ENCODE assay signal across 14 cellular contexts in the genomic region with DNA sequence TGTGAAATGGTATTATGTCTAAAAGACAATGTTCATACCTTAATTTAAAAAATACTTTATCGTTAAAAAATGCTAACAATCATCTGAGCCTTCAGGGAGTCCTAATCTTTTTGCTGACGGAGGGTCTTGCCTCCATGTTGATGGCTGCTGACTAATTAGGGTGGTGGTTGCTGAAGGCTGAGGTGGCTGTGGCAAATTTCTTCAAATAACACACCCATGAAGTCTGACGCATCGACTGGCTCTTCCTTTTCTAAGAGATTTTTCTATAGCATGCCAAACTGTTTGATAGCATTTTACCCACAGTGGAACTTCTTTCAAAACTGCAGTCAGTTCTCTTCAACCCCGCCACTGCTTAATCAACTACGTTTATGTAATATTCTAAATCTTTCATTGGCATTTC. TPM values are rescaled to one million over a fixed set of nuclear protein-coding genes. Genes with fewer than 3 reads are reported as not detected.
DNase-seq lines count a peak whose midpoint lies in the region; ATAC-seq, FAIRE-seq and TF ChIP-seq lines count a peak whose summit lies in the region.
"Had no signal": no experiment of that assay in that cellular context is flagged by ENCODE, and none has a peak within 500 bp of the region (broad histone marks: within the 10 kb centered on the region; RNA-seq: fewer than 3 reads in every experiment).

No MANE protein-coding gene starts in this region.

- peak overlapping the region in 3 of 4 donors; percentile 32 to 73 (median 69) for H3K27ac ChIP-seq in esophagus squamous epithelium
- H3K27ac ChIP-seq: 22Rv1 had no signal

- no peak for TF ChIP-seq POLR2A in esophagus squamous epithelium (IDR thresholded peaks at IDR 0.05)

- H3K27me3 Mint-ChIP-seq in natural killer cell (ENCODE audit: low read depth in 2 of 2), result no peaks in the 10 kb centered on the region
- H3K27me3 Mint-ChIP-seq in natural killer cell treated with Interleukin-12 subunit alpha and Interleukin-12 subunit beta and Interleukin-15 and Interleukin-18, amount 100 ng/mL, for 72 hours, result no peaks in the 10 kb centered on the region
- H3K27me3 Mint-ChIP-seq: CD4-positive, CD25-positive, alpha-beta regulatory T cell had no signal

- no peaks in the 10 kb centered on the region for H3K9me3 Mint-ChIP-seq in natural killer cell
- no peaks in the 10 kb centered on the region for H3K9me3 Mint-ChIP-seq in natural killer cell treated with Interleukin-12 subunit alpha and Interleukin-12 subunit beta and Interleukin-15 and Interleukin-18, amount 100 ng/mL, for 72 hours

- H3K4me3 ChIP-seq in esophagus squamous epithelium, result no peak overlapping the region

- peak overlapping the region; percentile 9 to 68 for H3K27ac Mint-ChIP-seq in natural killer cell
- peak overlapping the region in 1 of 2 donors; percentile 3 for H3K27ac Mint-ChIP-seq in natural killer cell treated with Interleukin-12 subunit alpha and Interleukin-12 subunit beta and Interleukin-15 and Interleukin-18, amount 100 ng/mL, for 72 hours

- peaks cover 0 to 74% (median 14%) of the 10 kb centered on the region in 3 donors for H3K4me1 ChIP-seq in esophagus squamous epithelium

- H3K9me3 ChIP-seq in esophagus squamous epithelium, result no peaks in the 10 kb centered on the region

- H3K36me3 Mint-ChIP-seq in natural killer cell, result no peaks in the 10 kb centered on the region
- H3K36me3 Mint-ChIP-seq in natural killer cell treated with Interleukin-12 subunit alpha and Interleukin-12 subunit beta and Interleukin-15 and Interleukin-18, amount 100 ng/mL, for 72 hours, result no peaks in the 10 kb centered on the region

- DNase-seq in natural killer cell (no peak), RCC 7860 (ENCODE audit: low spot score) (peak; percentile 6), esophagus squamous epithelium (lab: John Stamatoyannopoulos, UW) (no peak), NCI-H510A (lab: John Stamatoyannopoulos, UW) (no peak), GM19238 (ENCODE audit: insufficient read length, low spot score) (no peak), left cardiac atrium (no peak)
- DNase-seq in natural killer cell treated with Interleukin-12 subunit alpha and Interleukin-12 subunit beta and Interleukin-15 and Interleukin-18, amount 100 ng/mL, for 72 hours (ENCODE audit: low spot score), result no peak
- DNase-seq: CD4-positive, CD25-positive, alpha-beta regulatory T cell; DMS153; DMS79 treated with DMSO at 0.1 percent for 48 hours had no signal

- 62 to 80% methylated on average over 6 of the region's 6 CpGs for WGBS in esophagus squamous epithelium, 2 donors

- H3K36me3 ChIP-seq in esophagus squamous epithelium, result no peaks in the 10 kb centered on the region

- H3K27me3 ChIP-seq in esophagus squamous epithelium, result no peaks in the 10 kb centered on the region

- H3K4me1 Mint-ChIP-seq in natural killer cell, result peaks cover 59 to 63% of the 10 kb centered on the region in 2 donors
- peaks cover 45 to 47% of the 10 kb centered on the region in 2 donors for H3K4me1 Mint-ChIP-seq in natural killer cell treated with Interleukin-12 subunit alpha and Interleukin-12 subunit beta and Interleukin-15 and Interleukin-18, amount 100 ng/mL, for 72 hours (ENCODE audit: low read depth in 2 of 2)

- TF ChIP-seq CTCF in natural killer cell (IDR thresholded peaks at IDR 0.05) (no peak), esophagus squamous epithelium (IDR thresholded peaks at IDR 0.05) (no peak)

- peak in 2 of 3 donors; percentile 58 to 64 for ATAC-seq in natural killer cell
- no peak for ATAC-seq in natural killer cell treated with Interleukin-12 subunit alpha and Interleukin-12 subunit beta and Interleukin-15 and Interleukin-18, amount 100 ng/mL, for 72 hours
- ATAC-seq in left cardiac atrium, result no peak
- ATAC-seq: HCT116 had no signal

- intact Hi-C loops in natural killer cell (cut with micrococcal nuclease), result no loop called here
- intact Hi-C loops in esophagus squamous epithelium (cut with DNase I), result loop anchor here (10.0 kb wide), 1 partner anchor 52 kb away; no protein-coding TSS in a partner anchor
- intact Hi-C loops in left cardiac atrium (cut with DNase I), result no loop called here

- no peak for FAIRE-seq in RCC 7860 (lab: Jason Lieb, UNC)
- FAIRE-seq: D721Med, GM18507 had no signal

- H3K4me3 Mint-ChIP-seq in natural killer cell, result no peak overlapping the region
- no peak overlapping the region for H3K4me3 Mint-ChIP-seq in natural killer cell treated with Interleukin-12 subunit alpha and Interleukin-12 subunit beta and Interleukin-15 and Interleukin-18, amount 100 ng/mL, for 72 hours
- H3K4me3 Mint-ChIP-seq: CD4-positive, CD25-positive, alpha-beta regulatory T cell had no signal

RNA-seq across cellular contexts. Expression of gene TCF20, which starts 33.6 kb away (rescaled TPM):
- total RNA-seq in natural killer cell, result 10 to 100 TPM; 57.8 to 70.8 (median 69.1) TPM
- 10 to 100 TPM; 54.8 to 69.0 TPM for total RNA-seq in natural killer cell treated with Interleukin-12 subunit alpha and Interleukin-12 subunit beta and Interleukin-15 and Interleukin-18, amount 100 ng/mL, for 72 hours
- 10 to 100 TPM; 40.2 to 52.5 (median 41.0) TPM for total RNA-seq in esophagus squamous epithelium
- 10 to 100 TPM; 13.9 to 18.2 TPM for total RNA-seq in left cardiac atrium

Comparison
In these comparisons a context has a peak if more than half of its experiments do, and no peak if none do; other contexts are left out.
1. ATAC-seq: peak in natural killer cell (2 of 3); none in natural killer cell treated with Interleukin-12 subunit alpha and Interleukin-12 subunit beta and Interleukin-15 and Interleukin-18, amount 100 ng/mL, for 72 hours (0 of 2) and left cardiac atrium (0 of 2).